16 cellular contexts compared by ENCODE assay signal in genomic region chr11:13701506-13701905, GRCh38.
"Had no signal": no experiment of that assay in that cellular context is flagged by ENCODE, and none has a peak within 500 bp of the region (broad histone marks: within the 10 kb centered on the region; RNA-seq: fewer than 3 reads in every experiment).

No MANE protein-coding gene starts in this region.

- H3K4me1 ChIP-seq: body of pancreas, colonic mucosa, esophagus muscularis mucosa, left ventricle myocardium inferior had no signal

- H3K36me3 ChIP-seq: colonic mucosa had no signal

- H3K27ac Mint-ChIP-seq: activated naive CD8-positive, alpha-beta T cell treated with anti-CD3 and anti-CD28 coated beads for 36 hours; activated T-helper 1 cell treated with anti-CD3 and anti-CD28 coated beads, Interleukin-12 subunit alpha, Interleukin-12 subunit beta, Interleukin-2, Interleukin-4 antibody, amounts not matched to agents 30 ng/mL and 10 ng/mL and 1 ng/mL, durations not matched to agents 14 hours and 24 hours and 36 hours; memory B cell; naive thymus-derived CD4-positive, alpha-beta T cell; stimulated activated effector memory CD8-positive, alpha-beta T cell treated with anti-CD3 and anti-CD28 coated beads, Interleukin-12 subunit alpha, Interleukin-12 subunit beta, amount 100 ng/mL, for 72 hours had no signal

- ATAC-seq: body of pancreas; mucosa of descending colon; naive thymus-derived CD4-positive, alpha-beta T cell; stimulated activated effector memory CD8-positive, alpha-beta T cell treated with anti-CD3 and anti-CD28 coated beads, Interleukin-12 subunit alpha, Interleukin-12 subunit beta, amount 100 ng/mL, for 72 hours had no signal

- H3K4me3 Mint-ChIP-seq: activated naive CD8-positive, alpha-beta T cell treated with anti-CD3 and anti-CD28 coated beads for 36 hours; activated T-helper 1 cell treated with anti-CD3 and anti-CD28 coated beads, Interleukin-12 subunit alpha, Interleukin-12 subunit beta, Interleukin-2, Interleukin-4 antibody, amounts not matched to agents 30 ng/mL and 10 ng/mL and 1 ng/mL, durations not matched to agents 14 hours and 24 hours and 36 hours; memory B cell; naive thymus-derived CD4-positive, alpha-beta T cell; stimulated activated effector memory CD8-positive, alpha-beta T cell treated with anti-CD3 and anti-CD28 coated beads, Interleukin-12 subunit alpha, Interleukin-12 subunit beta, amount 100 ng/mL, for 72 hours had no signal

- H3K4me3 ChIP-seq: body of pancreas, colonic mucosa, esophagus muscularis mucosa, left ventricle myocardium inferior, mucosa of descending colon had no signal

- H3K27ac ChIP-seq: body of pancreas, colonic mucosa, esophagus muscularis mucosa, left ventricle myocardium inferior had no signal

- H3K9me3 ChIP-seq: body of pancreas, colonic mucosa, esophagus muscularis mucosa, left ventricle myocardium inferior, mucosa of descending colon had no signal

- H3K27me3 Mint-ChIP-seq: activated naive CD8-positive, alpha-beta T cell treated with anti-CD3 and anti-CD28 coated beads for 36 hours; memory B cell; naive thymus-derived CD4-positive, alpha-beta T cell had no signal

- H3K27me3 ChIP-seq: body of pancreas, colonic mucosa, esophagus muscularis mucosa had no signal

- DNase-seq: activated CD4-positive, alpha-beta T cell treated with anti-CD3 and anti-CD28 coated beads, Interleukin-2, amount 50 U/mL, for 1 hour; activated CD8-positive, alpha-beta memory T cell treated with anti-CD3 and anti-CD28 coated beads for 24 hours; activated naive CD8-positive, alpha-beta T cell treated with anti-CD3 and anti-CD28 coated beads for 36 hours; amygdala; body of pancreas; colonic mucosa; hippocampal formation; kidney; left ventricle myocardium inferior; mucosa of descending colon; naive thymus-derived CD4-positive, alpha-beta T cell; retina had no signal

- H3K9me3 Mint-ChIP-seq: activated naive CD8-positive, alpha-beta T cell treated with anti-CD3 and anti-CD28 coated beads for 36 hours; activated T-helper 1 cell treated with anti-CD3 and anti-CD28 coated beads, Interleukin-12 subunit alpha, Interleukin-12 subunit beta, Interleukin-2, Interleukin-4 antibody, amounts not matched to agents 30 ng/mL and 10 ng/mL and 1 ng/mL, durations not matched to agents 14 hours and 24 hours and 36 hours; memory B cell; naive thymus-derived CD4-positive, alpha-beta T cell; stimulated activated effector memory CD8-positive, alpha-beta T cell treated with anti-CD3 and anti-CD28 coated beads, Interleukin-12 subunit alpha, Interleukin-12 subunit beta, amount 100 ng/mL, for 72 hours had no signal
